Comparison of ENCODE assay signal across 8 cellular contexts in genomic region chr1:25266554-25267287, GRCh38. TPM values are rescaled to one million over a fixed set of nuclear protein-coding genes. Genes with fewer than 3 reads are reported as not detected.
DNase-seq lines count a peak whose midpoint lies in the region; ATAC-seq, FAIRE-seq and TF ChIP-seq lines count a peak whose summit lies in the region.
"Not testable (repeated sequence)": the region's sequence is repeated elsewhere in the genome, so short reads cannot be mapped to it uniquely, and the experiment has no call there.

No MANE protein-coding gene starts in this region.

- not testable (repeated sequence) for H3K9me2 ChIP-seq in MM.1S (replicated peaks; ENCODE audit: insufficient read depth, low read length)

- not testable (repeated sequence) for H3F3A ChIP-seq in MM.1S (ENCODE audit: insufficient read depth, low read length)

- TF ChIP-seq POLR2A in prostate gland (IDR thresholded peaks at IDR 0.05): not testable (repeated sequence)

- not testable (repeated sequence) for H3K79me2 ChIP-seq in MM.1S (ENCODE audit: low read length)

- H4K20me1 ChIP-seq in MM.1S (ENCODE audit: insufficient read depth, low read length): not testable (repeated sequence)

- not testable (repeated sequence) for H3K36me3 ChIP-seq in MM.1S (replicated peaks; ENCODE audit: insufficient read depth, low read length); effector memory CD4-positive, alpha-beta T cell (ENCODE audit: control insufficient read depth, insufficient read depth, low read length); prostate gland

- POLR2A ChIA-PET in activated CD8-positive, alpha-beta T cell treated with anti-CD3 and anti-CD28 coated beads, Interleukin-2, amount 10 ng/mL, durations not matched to agents 7 days and 5 days (lab: Charles Lee): not testable (repeated sequence)

- H3K4me2 ChIP-seq in MM.1S (ENCODE audit: low read depth, low read length): peak overlapping the region; percentile 62

- peaks cover 12% of the 10 kb centered on the region for H3K4me1 Mint-ChIP-seq in activated CD8-positive, alpha-beta T cell treated with anti-CD3 and anti-CD28 coated beads, Interleukin-2, amount 10 ng/mL, durations not matched to agents 7 days and 5 days (ENCODE audit: low read depth)

- peak overlapping the region; percentile 69 for H3K4me3 ChIP-seq in MM.1S (ENCODE audit: low read length)
- peak overlapping the region; percentile 51 for H3K4me3 ChIP-seq in effector memory CD4-positive, alpha-beta T cell (ENCODE audit: insufficient read depth, low read depth, low read length, poor library complexity, severe bottlenecking)
- peak overlapping the region; percentile 42 to 49 for H3K4me3 ChIP-seq in prostate gland

- not testable (repeated sequence) for H3K4me1 ChIP-seq in MM.1S (ENCODE audit: low read length); effector memory CD4-positive, alpha-beta T cell (ENCODE audit: control insufficient read depth, insufficient read depth, low read length, poor library complexity, severe bottlenecking); prostate gland (replicated peaks)

- not testable (repeated sequence) for H3K9me3 Mint-ChIP-seq in activated CD8-positive, alpha-beta T cell treated with anti-CD3 and anti-CD28 coated beads, Interleukin-2, amount 10 ng/mL, durations not matched to agents 7 days and 5 days (ENCODE audit: insufficient read depth)

- H3K9ac ChIP-seq in MM.1S (ENCODE audit: low read length): peak overlapping the region; percentile 39; the same call in 1 of the 2 replicates

- not testable (repeated sequence) for H3K36me3 Mint-ChIP-seq in activated CD8-positive, alpha-beta T cell treated with anti-CD3 and anti-CD28 coated beads, Interleukin-2, amount 10 ng/mL, durations not matched to agents 7 days and 5 days (ENCODE audit: low read depth)

- ATAC-seq in GM18870 (IDR thresholded peaks at IDR 0.05; ENCODE audit: unreplicated experiment): peak; percentile 15
- ATAC-seq in HG02884 (IDR thresholded peaks at IDR 0.05; ENCODE audit: unreplicated experiment): peak; percentile 26
- ATAC-seq in activated CD8-positive, alpha-beta T cell treated with anti-CD3 and anti-CD28 coated beads, Interleukin-2, amount 10 ng/mL, durations not matched to agents 7 days and 5 days: peak; percentile 54
- ATAC-seq in left lobe of liver: peak; percentile 74

- not testable (repeated sequence) for TF ChIP-seq CTCF in MM.1S (IDR thresholded peaks at IDR 0.05; ENCODE audit: low read length); prostate gland (IDR thresholded peaks at IDR 0.05)

- not testable (repeated sequence) for H3K27me3 ChIP-seq in MM.1S (replicated peaks; ENCODE audit: insufficient read depth, low read length); effector memory CD4-positive, alpha-beta T cell (replicated peaks; ENCODE audit: control insufficient read depth, insufficient read depth, low read length, poor library complexity, severe bottlenecking); prostate gland (replicated peaks; ENCODE audit: insufficient read depth)

- H3K27ac Mint-ChIP-seq in activated CD8-positive, alpha-beta T cell treated with anti-CD3 and anti-CD28 coated beads, Interleukin-2, amount 10 ng/mL, durations not matched to agents 7 days and 5 days: peak overlapping the region; percentile 94

- H3K27me3 Mint-ChIP-seq in activated CD8-positive, alpha-beta T cell treated with anti-CD3 and anti-CD28 coated beads, Interleukin-2, amount 10 ng/mL, durations not matched to agents 7 days and 5 days (ENCODE audit: low read depth): not testable (repeated sequence)

- CTCF ChIA-PET in activated CD8-positive, alpha-beta T cell treated with anti-CD3 and anti-CD28 coated beads, Interleukin-2, amount 10 ng/mL, durations not matched to agents 7 days and 5 days (lab: Charles Lee): not testable (repeated sequence)

- not testable (repeated sequence) for H3K27ac ChIP-seq in MM.1S (ENCODE audit: low read length); prostate gland
- peak overlapping the region; percentile 72 for H3K27ac ChIP-seq in effector memory CD4-positive, alpha-beta T cell (ENCODE audit: insufficient read depth, low read length, poor library complexity, severe bottlenecking)

- peak overlapping the region; percentile 94 for H3K4me3 Mint-ChIP-seq in activated CD8-positive, alpha-beta T cell treated with anti-CD3 and anti-CD28 coated beads, Interleukin-2, amount 10 ng/mL, durations not matched to agents 7 days and 5 days

- not testable (repeated sequence) for H3K9me3 ChIP-seq in MM.1S (replicated peaks; ENCODE audit: insufficient read depth, low read length); effector memory CD4-positive, alpha-beta T cell (ENCODE audit: control insufficient read depth, low read length); prostate gland

- intact Hi-C loops in prostate gland (cut with DNase I): not testable (repeated sequence)

- peak; percentile 21 for DNase-seq in MM.1S
- peak; percentile 52 for DNase-seq in activated CD8-positive, alpha-beta T cell treated with anti-CD3 and anti-CD28 coated beads, Interleukin-2, amount 10 ng/mL, durations not matched to agents 7 days and 5 days
- DNase-seq in effector memory CD4-positive, alpha-beta T cell: peak in 1 of 3 donors; percentile 18
- not testable (repeated sequence) for DNase-seq in left lobe of liver (ENCODE audit: low spot score); prostate gland (ENCODE audit: low spot score); urothelium cell line (ENCODE audit: low spot score)

- 0% methylated on average over 15 of the region's 45 CpGs for WGBS in prostate gland

- FAIRE-seq in urothelium cell line (lab: Jason Lieb, UNC): peak; percentile 71

- H2AFZ ChIP-seq in MM.1S (ENCODE audit: low read length): peak overlapping the region; percentile 16; the same call in 1 of the 2 replicates

RNA-seq across cellular contexts. Expression of gene RHD, which starts 5.6 kb away (rescaled TPM):
- total RNA-seq in activated CD8-positive, alpha-beta T cell treated with anti-CD3 and anti-CD28 coated beads, Interleukin-2, amount 10 ng/mL, durations not matched to agents 7 days and 5 days: under 1 TPM in 1 of 2 experiments, not detected in 1; 0.10 TPM
- 0.18 TPM for total RNA-seq in left lobe of liver
- total RNA-seq in prostate gland: not detected

RNA-seq across cellular contexts. Expression of gene RSRP1, which starts 19.5 kb away (rescaled TPM):
- total RNA-seq in activated CD8-positive, alpha-beta T cell treated with anti-CD3 and anti-CD28 coated beads, Interleukin-2, amount 10 ng/mL, durations not matched to agents 7 days and 5 days: 100 to 1,000 TPM; 175 to 199 TPM
- total RNA-seq in left lobe of liver (64.9 TPM), prostate gland (100 to 1,000 TPM; 114 to 145 TPM)

RNA-seq across cellular contexts. Expression of gene SYF2, which starts 34.4 kb away (rescaled TPM):
- 10 to 100 TPM; 36.8 to 37.1 TPM for total RNA-seq in activated CD8-positive, alpha-beta T cell treated with anti-CD3 and anti-CD28 coated beads, Interleukin-2, amount 10 ng/mL, durations not matched to agents 7 days and 5 days
- total RNA-seq in left lobe of liver (11.8 TPM), prostate gland (10 to 100 TPM; 46.5 to 51.0 TPM)

Comparison
In these comparisons a context has a peak if more than half of its experiments do, and no peak if none do; other contexts are left out.
1. ATAC-seq: peak in every context shown above with its lines; median percentile 74 in left lobe of liver; 54 in activated CD8-positive, alpha-beta T cell treated with anti-CD3 and anti-CD28 coated beads, Interleukin-2, amount 10 ng/mL, durations not matched to agents 7 days and 5 days; 26 in HG02884; 15 in GM18870.